18 cellular contexts compared by ENCODE assay signal in genomic region chr20:50977066-50978045, GRCh38. TPM values are rescaled to one million over a fixed set of nuclear protein-coding genes. Genes with fewer than 3 reads are reported as not detected.
"Had no signal": no experiment of that assay in that cellular context is flagged by ENCODE, and none has a peak within 500 bp of the region (broad histone marks: within the 10 kb centered on the region; RNA-seq: fewer than 3 reads in every experiment).

No MANE protein-coding gene starts in this region.

- DNase-seq: activated CD4-positive, alpha-beta T cell treated with anti-CD3 and anti-CD28 coated beads, Interleukin-2, amount 50 U/mL, for 1 hour; activated CD8-positive, alpha-beta memory T cell treated with anti-CD3 and anti-CD28 coated beads for 24 hours; activated naive CD4-positive, alpha-beta T cell; activated naive CD8-positive, alpha-beta T cell treated with anti-CD3 and anti-CD28 coated beads, Interleukin-2, amount 10 ng/mL, durations not matched to agents 7 days and 5 days; anterior cingulate cortex; cerebellar nuclear complex; effector CD8-positive, alpha-beta T cell; esophagus squamous epithelium; foreskin keratinocyte; pancreas; stimulated activated CD4-positive, alpha-beta T cell treated with anti-CD3 and anti-CD28 coated beads, Interleukin-2, amount 100 ng/mL, for 48 hours; SW 1271 had no signal

- H3K4me3 Mint-ChIP-seq: activated naive CD8-positive, alpha-beta T cell treated with anti-CD3 and anti-CD28 coated beads, Interleukin-2, amount 10 ng/mL, durations not matched to agents 7 days and 5 days; mesothelial cell of epicardium; stimulated activated memory B cell treated with anti-CD40 and anti-IgM and Interleukin-4, amounts not matched to agents 10 μg/mL and 1 μg/mL and 100 μg/mL, for 72 hours had no signal

- H3K36me3 Mint-ChIP-seq: activated naive CD8-positive, alpha-beta T cell treated with anti-CD3 and anti-CD28 coated beads, Interleukin-2, amount 10 ng/mL, durations not matched to agents 7 days and 5 days; mesothelial cell of epicardium; stimulated activated memory B cell treated with anti-CD40 and anti-IgM and Interleukin-4, amounts not matched to agents 10 μg/mL and 1 μg/mL and 100 μg/mL, for 72 hours had no signal

- H3K27ac Mint-ChIP-seq: activated naive CD8-positive, alpha-beta T cell treated with anti-CD3 and anti-CD28 coated beads, Interleukin-2, amount 10 ng/mL, durations not matched to agents 7 days and 5 days; mesothelial cell of epicardium; stimulated activated memory B cell treated with anti-CD40 and anti-IgM and Interleukin-4, amounts not matched to agents 10 μg/mL and 1 μg/mL and 100 μg/mL, for 72 hours had no signal

- H3K9me3 ChIP-seq: breast epithelium, esophagus squamous epithelium, pancreas, tibial nerve had no signal

- H3K27ac ChIP-seq: breast epithelium, esophagus squamous epithelium, foreskin keratinocyte, pancreas, tibial nerve had no signal

- ATAC-seq: foreskin keratinocyte; pancreas; stimulated activated memory B cell treated with anti-CD40 and anti-IgM and Interleukin-4, amounts not matched to agents 10 μg/mL and 1 μg/mL and 100 μg/mL, for 72 hours had no signal

- H3K4me3 ChIP-seq: breast epithelium, esophagus squamous epithelium, pancreas, tibial nerve had no signal

- H3K27me3 ChIP-seq: pancreas, tibial nerve had no signal

- H3K4me1 ChIP-seq: breast epithelium, pancreas had no signal

- H3K36me3 ChIP-seq: breast epithelium, esophagus squamous epithelium, pancreas, tibial nerve had no signal

- FAIRE-seq: endothelial cell of umbilical vein, pancreas had no signal

- H3K9me3 Mint-ChIP-seq: activated naive CD8-positive, alpha-beta T cell treated with anti-CD3 and anti-CD28 coated beads, Interleukin-2, amount 10 ng/mL, durations not matched to agents 7 days and 5 days; stimulated activated memory B cell treated with anti-CD40 and anti-IgM and Interleukin-4, amounts not matched to agents 10 μg/mL and 1 μg/mL and 100 μg/mL, for 72 hours had no signal

RNA-seq across cellular contexts. Expression of gene KCNG1, which starts 45.6 kb away (rescaled TPM):
- total RNA-seq: activated naive CD8-positive, alpha-beta T cell treated with anti-CD3 and anti-CD28 coated beads, Interleukin-2, amount 10 ng/mL, durations not matched to agents 7 days and 5 days; T-helper 2 cell treated with Interferon-gamma antibody and Interleukin-4, amounts not matched to agents 100 ng/mL and 5 ng/mL, for 36 hours had no signal
